35 cellular contexts compared by ENCODE assay signal in the genomic region with DNA sequence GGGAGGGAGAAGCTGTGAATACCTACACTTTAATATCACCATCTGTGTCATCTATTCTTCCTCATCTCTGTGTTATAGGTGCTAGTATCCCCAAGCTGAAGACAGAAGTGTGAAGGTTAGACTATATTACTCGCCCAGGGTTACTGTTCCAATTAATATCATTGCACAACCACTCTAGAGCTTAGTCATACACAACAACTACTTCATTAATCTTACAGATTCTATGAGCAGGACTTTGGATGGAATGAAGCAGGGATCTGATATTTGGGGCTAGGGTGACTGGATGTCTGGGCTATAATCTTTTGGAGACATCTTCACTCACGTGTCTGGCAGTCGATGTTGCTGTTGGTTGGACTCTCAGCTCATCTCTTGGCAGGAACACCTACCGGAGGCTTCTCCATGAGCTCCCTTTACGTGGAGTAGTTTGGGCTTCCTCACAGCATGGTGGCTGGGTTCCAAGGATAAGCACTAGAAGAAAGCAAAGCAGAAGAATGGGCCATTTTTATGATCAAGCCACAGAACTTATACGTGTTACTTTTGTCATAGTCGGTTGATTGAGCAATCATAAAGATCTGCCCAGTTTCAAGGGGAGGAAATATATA.
A peak's percentile ranks its signal among the peaks of the same experiment; 100 is the strongest.
DNase-seq lines count a peak whose midpoint lies in the region; ATAC-seq and TF ChIP-seq lines count a peak whose summit lies in the region.
"Had no signal": no experiment of that assay in that cellular context is flagged by ENCODE, and none has a peak within 500 bp of the region (broad histone marks: within the 10 kb centered on the region; RNA-seq: fewer than 3 reads in every experiment).

No MANE protein-coding gene starts in this region.

- H3K36me3 Mint-ChIP-seq in MCF 10A (ENCODE audit: insufficient read depth, unreplicated experiment) (no peaks in the 10 kb centered on the region), CD14-positive monocyte (no peaks in the 10 kb centered on the region), WTC11 (no peaks in the 10 kb centered on the region)

- peak; percentile 53 for ATAC-seq in esophagus mucosa
- ATAC-seq in WTC11, result no peak
- ATAC-seq: naive thymus-derived CD4-positive, alpha-beta T cell; Panc1; sciatic nerve had no signal

- peaks cover 35% of the 10 kb centered on the region for H3K4me1 Mint-ChIP-seq in MCF 10A (ENCODE audit: insufficient read depth, unreplicated experiment)
- H3K4me1 Mint-ChIP-seq in CD14-positive monocyte, result no peaks in the 10 kb centered on the region
- H3K4me1 Mint-ChIP-seq in WTC11, result no peaks in the 10 kb centered on the region
- H3K4me1 Mint-ChIP-seq: activated B cell treated with CpG ODN at 0.5 μM for 24 hours, H9 had no signal

- in situ Hi-C loops in mammary epithelial cell (cut with MboI; ENCODE audit: low sequenced_read_pairs in 2 of 2), result no loop called here

- no peak overlapping the region for H3K4me2 ChIP-seq in mammary epithelial cell (ENCODE audit: insufficient read depth, low read depth, low read length)

- no peak overlapping the region for H3K27ac ChIP-seq in mammary epithelial cell (ENCODE audit: insufficient read depth, low read depth, low read length)
- H3K27ac ChIP-seq: cardiac muscle cell, coronary artery, epithelial cell of prostate, SJSA1, stomach, tibial artery, vagina had no signal

- H3K9me3 ChIP-seq in mammary epithelial cell (replicated peaks; ENCODE audit: insufficient read depth, low read length), result no peaks in the 10 kb centered on the region
- H3K9me3 ChIP-seq: SJSA1, tibial artery, vagina had no signal

- H3K27ac Mint-ChIP-seq in MCF 10A (ENCODE audit: low read depth, unreplicated experiment) (peak overlapping the region; percentile 25), CD14-positive monocyte (no peak overlapping the region), WTC11 (no peak overlapping the region)
- H3K27ac Mint-ChIP-seq: activated B cell treated with CpG ODN at 0.5 μM for 24 hours; activated naive CD8-positive, alpha-beta T cell; CD4-positive, alpha-beta T cell; H9; progenitor cell of endocrine pancreas had no signal

- CTCF ChIA-PET in MCF 10A (lab: Yijun Ruan, JAX) (interaction anchor here (0.5 to 0.9 kb wide), 4 partner anchors 116 to 684 kb away, joined by 3 to 5 read pairs (median 3); no protein-coding TSS in a partner anchor), mammary epithelial cell (lab: Charles Lee; ENCODE audit: low non-redundant PET) (no interaction called here), WTC11 (lab: Charles Lee) (no interaction called here)

- H3K27me3 Mint-ChIP-seq in MCF 10A (ENCODE audit: insufficient read depth, unreplicated experiment) (no peaks in the 10 kb centered on the region), CD14-positive monocyte (ENCODE audit: low read depth in 3 of 3) (no peaks in the 10 kb centered on the region), WTC11 (ENCODE audit: low read depth) (no peaks in the 10 kb centered on the region)
- H3K27me3 Mint-ChIP-seq: activated B cell treated with CpG ODN at 0.5 μM for 24 hours; activated naive CD8-positive, alpha-beta T cell; CD4-positive, alpha-beta T cell; naive thymus-derived CD4-positive, alpha-beta T cell; progenitor cell of endocrine pancreas had no signal

- peaks cover 30% of the 10 kb centered on the region for H3K4me1 ChIP-seq in mammary epithelial cell (ENCODE audit: insufficient read depth, low read length)
- H3K4me1 ChIP-seq: tibial artery, vagina had no signal

- WGBS in mammary epithelial cell (ENCODE audit: low coverage, missing lambda C conversion rate), result 76% methylated on average over 7 of the region's 7 CpGs

- dilution Hi-C loops in mammary epithelial cell (cut with HindIII; ENCODE audit: low sequenced_read_pairs), result no loop called here

- intact Hi-C loops in MCF 10A (cut with micrococcal nuclease) (no loop called here), mammary epithelial cell (cut with micrococcal nuclease) (no loop called here), CD14-positive monocyte (cut with micrococcal nuclease) (no loop called here)

- DNase-seq in MCF 10A (ENCODE audit: unreplicated experiment) (peak; percentile 72), mammary epithelial cell (no peak), NCI-H446 treated with DMSO at 0.1 percent for 48 hours (lab: John Stamatoyannopoulos, UW) (peak; percentile 58), renal cortical epithelial cell (ENCODE audit: low read depth) (peak; percentile 68), CD14-positive monocyte (ENCODE audit: low spot score) (no peak), D341Med (ENCODE audit: low spot score) (no peak), WTC11 (ENCODE audit: low spot score) (no peak)
- DNase-seq: activated B cell treated with CpG ODN at 0.5 μM for 24 hours; activated CD4-positive, alpha-beta T cell treated with anti-CD3 and anti-CD28 coated beads, Interleukin-2, amount 50 U/mL, for 1 hour; activated effector memory CD4-positive, alpha-beta T cell treated with Interleukin-2 at 50 U/mL for 16 hours; activated T-cell treated with anti-CD3 and anti-CD28 coated beads, Interleukin-2, amount 50 U/mL, for 1 hour; anterior cingulate cortex; CD4-positive, alpha-beta T cell; effector CD8-positive, alpha-beta T cell; glutamatergic neuron; H9; kidney; naive thymus-derived CD4-positive, alpha-beta T cell; NCI-H1105 treated with DMSO at 0.1 percent for 48 hours; NCI-H2029; NCI-H524 treated with DMSO at 0.1 percent for 48 hours; stimulated activated CD4-positive, alpha-beta T cell treated with anti-CD3 and anti-CD28 coated beads, Interleukin-2, amount 100 ng/mL, for 48 hours; stomach; T1000; tibial artery had no signal

- no peak for TF ChIP-seq CTCF in MCF 10A (IDR thresholded peaks at IDR 0.05; ENCODE audit: unreplicated experiment)
- TF ChIP-seq CTCF in mammary epithelial cell (conservative IDR thresholded peaks at IDR 0.05 in 1 of 2, IDR thresholded peaks at IDR 0.05 in 1 of 2; ENCODE audit: extremely low read depth in 1 of 2, insufficient read depth in 1 of 2, low read depth in 1 of 2, low read length in 2 of 2), result no peak
- TF ChIP-seq CTCF in CD14-positive monocyte (IDR thresholded peaks at IDR 0.05), result no peak
- TF ChIP-seq CTCF in WTC11 (IDR thresholded peaks at IDR 0.05), result no peak

- BruUV-seq in MCF 10A (replicated peaks; lab: Mats Ljungman, UMichigan) (no TSS peak), mammary epithelial cell (replicated peaks; lab: Mats Ljungman, UMichigan) (no TSS peak)

- H3K9me3 Mint-ChIP-seq in MCF 10A (ENCODE audit: unreplicated experiment) (no peaks in the 10 kb centered on the region), CD14-positive monocyte (peaks cover 0 to 3% (median 2%) of the 10 kb centered on the region in 7 donors), WTC11 (no peaks in the 10 kb centered on the region)
- H3K9me3 Mint-ChIP-seq: activated B cell treated with CpG ODN at 0.5 μM for 24 hours, H9 had no signal

- H3K27me3 ChIP-seq in mammary epithelial cell (ENCODE audit: insufficient read depth, low read length), result no peaks in the 10 kb centered on the region
- H3K27me3 ChIP-seq: cardiac muscle cell, SJSA1, stomach, tibial artery, vagina had no signal

- H3K4me3 Mint-ChIP-seq in MCF 10A (ENCODE audit: unreplicated experiment) (no peak overlapping the region), CD14-positive monocyte (no peak overlapping the region), WTC11 (no peak overlapping the region)
- H3K4me3 Mint-ChIP-seq: activated B cell treated with CpG ODN at 0.5 μM for 24 hours; activated naive CD8-positive, alpha-beta T cell; CD4-positive, alpha-beta T cell; H9; naive thymus-derived CD4-positive, alpha-beta T cell had no signal

- H3K4me3 ChIP-seq in mammary epithelial cell (replicated peaks in 1 of 3; ENCODE audit: insufficient read depth in 1 of 3, low read depth in 2 of 3, low read length in 3 of 3), result no peak overlapping the region
- H3K4me3 ChIP-seq: cardiac muscle cell, coronary artery, SJSA1, stomach, tibial artery, vagina had no signal

- no peaks in the 10 kb centered on the region for H3K79me2 ChIP-seq in mammary epithelial cell (ENCODE audit: insufficient read depth, low read length)

- H4K20me1 ChIP-seq in mammary epithelial cell (ENCODE audit: insufficient read depth, low read length), result no peaks in the 10 kb centered on the region

- H2AFZ ChIP-seq in mammary epithelial cell (ENCODE audit: low read depth, low read length), result no peak overlapping the region

- H3K36me3 ChIP-seq in mammary epithelial cell (ENCODE audit: insufficient read depth, low read length), result no peaks in the 10 kb centered on the region
- H3K36me3 ChIP-seq: cardiac muscle cell, SJSA1, stomach, tibial artery, vagina had no signal

- no peak overlapping the region for H3K9ac ChIP-seq in mammary epithelial cell (ENCODE audit: insufficient read depth, low read length)

- POLR2A ChIA-PET in MCF 10A (lab: Yijun Ruan, JAX) (interaction anchor here (0.6 to 1.6 kb wide), 8 partner anchors 24 to 1377 kb away, joined by 3 to 7 read pairs (median 3); no protein-coding TSS in a partner anchor), WTC11 (lab: Charles Lee) (no interaction called here)

TF ChIP-seq in WTC11, 78 proteins besides CTCF, POLR2A, EP300 and RAD21 (continues in another document):
- TF ChIP-seq SP1 (CRISPR knock-in tag; conservative IDR thresholded peaks at IDR 0.05) (no peak), JAZF1 (CRISPR knock-in tag; IDR thresholded peaks at IDR 0.05) (no peak)
- TF ChIP-seq, protein P1, sequence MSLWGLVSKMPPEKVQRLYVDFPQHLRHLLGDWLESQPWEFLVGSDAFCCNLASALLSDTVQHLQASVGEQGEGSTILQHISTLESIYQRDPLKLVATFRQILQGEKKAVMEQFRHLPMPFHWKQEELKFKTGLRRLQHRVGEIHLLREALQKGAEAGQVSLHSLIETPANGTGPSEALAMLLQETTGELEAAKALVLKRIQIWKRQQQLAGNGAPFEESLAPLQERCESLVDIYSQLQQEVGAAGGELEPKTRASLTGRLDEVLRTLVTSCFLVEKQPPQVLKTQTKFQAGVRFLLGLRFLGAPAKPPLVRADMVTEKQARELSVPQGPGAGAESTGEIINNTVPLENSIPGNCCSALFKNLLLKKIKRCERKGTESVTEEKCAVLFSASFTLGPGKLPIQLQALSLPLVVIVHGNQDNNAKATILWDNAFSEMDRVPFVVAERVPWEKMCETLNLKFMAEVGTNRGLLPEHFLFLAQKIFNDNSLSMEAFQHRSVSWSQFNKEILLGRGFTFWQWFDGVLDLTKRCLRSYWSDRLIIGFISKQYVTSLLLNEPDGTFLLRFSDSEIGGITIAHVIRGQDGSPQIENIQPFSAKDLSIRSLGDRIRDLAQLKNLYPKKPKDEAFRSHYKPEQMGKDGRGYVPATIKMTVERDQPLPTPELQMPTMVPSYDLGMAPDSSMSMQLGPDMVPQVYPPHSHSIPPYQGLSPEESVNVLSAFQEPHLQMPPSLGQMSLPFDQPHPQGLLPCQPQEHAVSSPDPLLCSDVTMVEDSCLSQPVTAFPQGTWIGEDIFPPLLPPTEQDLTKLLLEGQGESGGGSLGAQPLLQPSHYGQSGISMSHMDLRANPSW (CRISPR knock-in tag; conservative IDR thresholded peaks at IDR 0.05; ENCODE audit: low read depth), result no peak
- TF ChIP-seq, protein P2, sequence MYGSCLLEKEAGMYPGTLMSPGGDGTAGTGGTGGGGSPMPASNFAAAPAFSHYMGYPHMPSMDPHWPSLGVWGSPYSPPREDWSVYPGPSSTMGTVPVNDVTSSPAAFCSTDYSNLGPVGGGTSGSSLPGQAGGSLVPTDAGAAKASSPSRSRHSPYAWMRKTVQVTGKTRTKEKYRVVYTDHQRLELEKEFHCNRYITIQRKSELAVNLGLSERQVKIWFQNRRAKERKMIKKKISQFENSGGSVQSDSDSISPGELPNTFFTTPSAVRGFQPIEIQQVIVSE (CRISPR knock-in tag; IDR thresholded peaks at IDR 0.05; ENCODE audit: borderline replicate concordance), result no peak

Comparison
In these comparisons a context has a peak if more than half of its experiments do, and no peak if none do; other contexts are left out.
1. DNase-seq: peak in MCF 10A (single experiment), NCI-H446 treated with DMSO at 0.1 percent for 48 hours (single experiment) and renal cortical epithelial cell (single experiment); none in mammary epithelial cell (single experiment), CD14-positive monocyte (single experiment), D341Med (single experiment) and WTC11 (single experiment).